Comparison of ENCODE assay signal across 1 cellular context in the genomic region with DNA sequence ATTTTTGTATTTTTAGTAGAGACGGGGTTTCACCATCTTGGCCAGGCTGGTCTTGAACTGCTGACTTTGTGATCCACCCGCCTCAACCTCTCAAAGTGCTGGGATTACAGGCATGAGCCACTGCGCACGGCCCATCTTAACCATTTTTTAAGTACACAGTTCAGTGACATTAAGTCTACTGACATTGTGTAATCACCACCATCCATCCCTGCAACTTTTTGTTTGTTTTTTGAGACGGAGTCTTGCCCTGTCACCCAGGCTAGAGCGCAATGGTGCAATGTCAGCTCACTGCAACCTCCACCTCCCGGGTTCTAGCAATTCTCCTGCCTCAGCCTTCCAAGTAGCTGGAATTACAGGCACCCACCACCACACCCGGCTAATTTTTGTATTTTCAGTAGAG.
TF ChIP-seq lines count a peak whose summit lies in the region.

No MANE protein-coding gene starts in this region.

TF ChIP-seq in liver, 16 proteins besides CTCF, POLR2A, EP300 and RAD21 (continued from another document):
- TF ChIP-seq, protein P1, sequence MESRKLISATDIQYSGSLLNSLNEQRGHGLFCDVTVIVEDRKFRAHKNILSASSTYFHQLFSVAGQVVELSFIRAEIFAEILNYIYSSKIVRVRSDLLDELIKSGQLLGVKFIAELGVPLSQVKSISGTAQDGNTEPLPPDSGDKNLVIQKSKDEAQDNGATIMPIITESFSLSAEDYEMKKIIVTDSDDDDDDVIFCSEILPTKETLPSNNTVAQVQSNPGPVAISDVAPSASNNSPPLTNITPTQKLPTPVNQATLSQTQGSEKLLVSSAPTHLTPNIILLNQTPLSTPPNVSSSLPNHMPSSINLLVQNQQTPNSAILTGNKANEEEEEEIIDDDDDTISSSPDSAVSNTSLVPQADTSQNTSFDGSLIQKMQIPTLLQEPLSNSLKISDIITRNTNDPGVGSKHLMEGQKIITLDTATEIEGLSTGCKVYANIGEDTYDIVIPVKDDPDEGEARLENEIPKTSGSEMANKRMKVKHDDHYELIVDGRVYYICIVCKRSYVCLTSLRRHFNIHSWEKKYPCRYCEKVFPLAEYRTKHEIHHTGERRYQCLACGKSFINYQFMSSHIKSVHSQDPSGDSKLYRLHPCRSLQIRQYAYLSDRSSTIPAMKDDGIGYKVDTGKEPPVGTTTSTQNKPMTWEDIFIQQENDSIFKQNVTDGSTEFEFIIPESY (IDR thresholded peaks at IDR 0.05): peak; percentile 40
- TF ChIP-seq SP1 (IDR thresholded peaks at IDR 0.05) (peak; percentile 55), FOXA1 (IDR thresholded peaks at IDR 0.05) (peak; percentile 52)
- TF ChIP-seq, protein P2, sequence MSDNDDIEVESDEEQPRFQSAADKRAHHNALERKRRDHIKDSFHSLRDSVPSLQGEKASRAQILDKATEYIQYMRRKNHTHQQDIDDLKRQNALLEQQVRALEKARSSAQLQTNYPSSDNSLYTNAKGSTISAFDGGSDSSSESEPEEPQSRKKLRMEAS (IDR thresholded peaks at IDR 0.05): peak; percentile 19
